Comparison of ENCODE assay signal across 8 cellular contexts in genomic region chr10:987906-988666, GRCh38. TPM values are rescaled to one million over a fixed set of nuclear protein-coding genes. Genes with fewer than 3 reads are reported as not detected.
DNase-seq lines count a peak whose midpoint lies in the region; ATAC-seq and TF ChIP-seq lines count a peak whose summit lies in the region.

TSS of gene GTPBP4 (plus strand) at chr10:988434. CDS start at chr10:988480, 46 bp downstream.

- H3K27me3 Mint-ChIP-seq in CD8-positive, alpha-beta memory T cell, result no peaks in the 10 kb centered on the region

- H3K27ac Mint-ChIP-seq in CD8-positive, alpha-beta memory T cell, result peak within 1 kb of the TSS; percentile 89 to 98 (median 97)

- peak; percentile 96 for ATAC-seq in GM19452 (IDR thresholded peaks at IDR 0.05; ENCODE audit: unreplicated experiment)
- ATAC-seq in lung (ENCODE audit: insufficient read depth, low FRiP score), result peak; percentile 94

- peak; percentile 94 to 98 (median 94) for DNase-seq in CD8-positive, alpha-beta memory T cell
- DNase-seq in HK-2 (ENCODE audit: unreplicated experiment) (peak; percentile 90), NCI-H82 treated with DMSO at 0.1 percent for 48 hours (lab: John Stamatoyannopoulos, UW; ENCODE audit: unreplicated experiment) (peak; percentile 82), lung (ENCODE audit: low spot score) (peak; percentile 99)
- peak; percentile 95 to 96 for DNase-seq in activated CD8-positive, alpha-beta memory T cell treated with anti-CD3 and anti-CD28 coated beads for 1 hour (ENCODE audit: extremely low read depth in 1 of 2, low read depth in 1 of 2)
- peak; percentile 92 for DNase-seq in effector CD8-positive, alpha-beta T cell (lab: John Stamatoyannopoulos, UW)
- DNase-seq in stimulated activated CD4-positive, alpha-beta T cell treated with anti-CD3 and anti-CD28 coated beads, TNF-alpha, amount 100 ng/mL, for 4 hours (ENCODE audit: low read depth in 3 of 3), result peak; percentile 88 to 93 (median 93)

- H3K4me1 Mint-ChIP-seq in CD8-positive, alpha-beta memory T cell, result peaks cover 27 to 49% (median 40%) of the 10 kb centered on the region in 3 donors

- POLR2A ChIA-PET in CD8-positive, alpha-beta memory T cell (lab: Charles Lee), result interaction anchor here (1.2 to 1.4 kb wide), 2 partner anchors 56 to 58 kb away, joined by 3 to 5 read pairs; partner anchors contain the start of gene LARP4B

- peaks cover 0 to 27% (median 2%) of the 10 kb centered on the region in 3 donors for H3K36me3 Mint-ChIP-seq in CD8-positive, alpha-beta memory T cell

- H3K4me3 Mint-ChIP-seq in CD8-positive, alpha-beta memory T cell, result peak within 1 kb of the TSS; percentile 92 to 97 (median 96)

- no peaks in the 10 kb centered on the region for H3K9me3 ChIP-seq in CD8-positive, alpha-beta memory T cell (ENCODE audit: low read length)
- no peaks in the 10 kb centered on the region for H3K9me3 ChIP-seq in lung (ENCODE audit: control insufficient read depth in 2 of 2, insufficient read depth in 1 of 2, low read length in 1 of 2)

- no peaks in the 10 kb centered on the region for H3K9me3 Mint-ChIP-seq in CD8-positive, alpha-beta memory T cell

- H3K4me3 ChIP-seq in CD8-positive, alpha-beta memory T cell (ENCODE audit: low read length), result peak within 1 kb of the TSS; percentile 97
- H3K4me3 ChIP-seq in lung, result peak within 1 kb of the TSS; percentile 98

- no peaks in the 10 kb centered on the region for H3K27me3 ChIP-seq in CD8-positive, alpha-beta memory T cell (ENCODE audit: insufficient read depth, low read length, poor library complexity, severe bottlenecking)
- no peaks in the 10 kb centered on the region for H3K27me3 ChIP-seq in lung (ENCODE audit: control insufficient read depth, insufficient read depth)

- 0% methylated on average over 70 to 71 of the region's 71 CpGs for WGBS in lung, 2 donors

- peaks cover 32% of the 10 kb centered on the region for H3K4me1 ChIP-seq in CD8-positive, alpha-beta memory T cell (ENCODE audit: insufficient read depth, low read length)
- H3K4me1 ChIP-seq in lung (ENCODE audit: control insufficient read depth in 2 of 2, insufficient read depth in 2 of 2, low read length in 2 of 2), result peaks cover 8% of the 10 kb centered on the region in 2 donors

- H3K27ac ChIP-seq in CD8-positive, alpha-beta memory T cell (ENCODE audit: low read depth, low read length), result peak within 1 kb of the TSS; percentile 93
- H3K27ac ChIP-seq in lung (ENCODE audit: low read depth in 1 of 2, low read length in 1 of 2), result peak within 1 kb of the TSS; percentile 91 to 98

- H3K36me3 ChIP-seq in CD8-positive, alpha-beta memory T cell (ENCODE audit: insufficient read depth, low read length), result peaks cover 4% of the 10 kb centered on the region
- peaks cover 0 to 4% of the 10 kb centered on the region in 2 donors for H3K36me3 ChIP-seq in lung (ENCODE audit: control insufficient read depth in 2 of 2, insufficient read depth in 2 of 2, low read length in 2 of 2)

- TF ChIP-seq CTCF in lung (IDR thresholded peaks at IDR 0.05; ENCODE audit: control extremely low read depth, extremely low read depth), result peak; percentile 23

- CTCF ChIA-PET in CD8-positive, alpha-beta memory T cell (lab: Charles Lee), result interaction anchor here (0.6 to 1.4 kb wide), 6 partner anchors 9 to 75 kb away, joined by 3 to 6 read pairs (median 4); partner anchors contain the start of gene IDI1

RNA-seq across cellular contexts. Expression of gene GTPBP4, which starts in this region (rescaled TPM):
- total RNA-seq in CD8-positive, alpha-beta memory T cell, result 100 to 1,000 TPM; 147 to 156 TPM
- 21.9 TPM for polyA plus RNA-seq in CD8-positive, alpha-beta memory T cell
- 10 to 100 TPM; 36.5 to 43.6 TPM for total RNA-seq in lung
- polyA plus RNA-seq in lung, result 10 to 100 TPM; 17.6 to 41.7 TPM

Comparison
In these comparisons a context has a peak if more than half of its experiments do, and no peak if none do; other contexts are left out.
1. Peak in every context shown above with its lines: DNase-seq, ATAC-seq, H3K4me3 ChIP-seq and H3K27ac ChIP-seq.